Comparison of ENCODE assay signal across 3 cellular contexts in genomic region chr1:125122579-125122978, GRCh38.
TF ChIP-seq lines count a peak whose summit lies in the region.
"Not testable (repeated sequence)": the region's sequence is repeated elsewhere in the genome, so short reads cannot be mapped to it uniquely, and the experiment has no call there.

No MANE protein-coding gene starts in this region.

TF ChIP-seq in HEK293, 187 proteins besides CTCF, POLR2A, EP300 and RAD21:
- TF ChIP-seq PRDM1 (tag by site-specific recombination; IDR thresholded peaks at IDR 0.05) (peak; percentile 26; the same call in 1 of the 2 replicates), ATF2 (tag by site-specific recombination; IDR thresholded peaks at IDR 0.05; ENCODE audit: low read depth) (peak; percentile 75), ZNF24 (tag by site-specific recombination; IDR thresholded peaks at IDR 0.05) (0 out of 2 replicates have a peak, but pooled peaks have one; percentile 39)

TF ChIP-seq in K562, 482 proteins besides CTCF, POLR2A, EP300 and RAD21:
- TF ChIP-seq, protein P1, sequence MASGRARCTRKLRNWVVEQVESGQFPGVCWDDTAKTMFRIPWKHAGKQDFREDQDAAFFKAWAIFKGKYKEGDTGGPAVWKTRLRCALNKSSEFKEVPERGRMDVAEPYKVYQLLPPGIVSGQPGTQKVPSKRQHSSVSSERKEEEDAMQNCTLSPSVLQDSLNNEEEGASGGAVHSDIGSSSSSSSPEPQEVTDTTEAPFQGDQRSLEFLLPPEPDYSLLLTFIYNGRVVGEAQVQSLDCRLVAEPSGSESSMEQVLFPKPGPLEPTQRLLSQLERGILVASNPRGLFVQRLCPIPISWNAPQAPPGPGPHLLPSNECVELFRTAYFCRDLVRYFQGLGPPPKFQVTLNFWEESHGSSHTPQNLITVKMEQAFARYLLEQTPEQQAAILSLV (tag; IDR thresholded peaks at IDR 0.05), result 0 out of 2 replicates have a peak, but pooled peaks have one; percentile 12
- TF ChIP-seq CEBPG (CRISPR knock-in tag; IDR thresholded peaks at IDR 0.05); ATF3 (CRISPR knock-in tag; conservative IDR thresholded peaks at IDR 0.05): not testable (repeated sequence)
- peak; percentile 56 to 84; a peak in 3 of 4 replicates for TF ChIP-seq CEBPG (tag; conservative IDR thresholded peaks at IDR 0.05 in 1 of 2, IDR thresholded peaks at IDR 0.05 in 1 of 2)
- peak; percentile 83 for TF ChIP-seq CEBPB (tag; IDR thresholded peaks at IDR 0.05)
- TF ChIP-seq ATF3 (IDR thresholded peaks at IDR 0.05), result peak; percentile 54; the same call in 1 of the 2 replicates
- peak; percentile 85 to 92; a peak in 2 of 4 replicates for TF ChIP-seq TRIM24 (IDR thresholded peaks at IDR 0.05)

TF ChIP-seq in HepG2, 621 proteins besides CTCF, POLR2A, EP300 and RAD21:
- peak; percentile 30; the same call in 1 of the 2 replicates for TF ChIP-seq CEBPB (IDR thresholded peaks at IDR 0.05; ENCODE audit: borderline replicate concordance, low read depth, low read length)
- TF ChIP-seq ATF7 (IDR thresholded peaks at IDR 0.05), result peak; percentile 36
- TF ChIP-seq ATF7 (CRISPR knock-in tag; IDR thresholded peaks at IDR 0.05), result not testable (repeated sequence)
